In the genomic region with DNA sequence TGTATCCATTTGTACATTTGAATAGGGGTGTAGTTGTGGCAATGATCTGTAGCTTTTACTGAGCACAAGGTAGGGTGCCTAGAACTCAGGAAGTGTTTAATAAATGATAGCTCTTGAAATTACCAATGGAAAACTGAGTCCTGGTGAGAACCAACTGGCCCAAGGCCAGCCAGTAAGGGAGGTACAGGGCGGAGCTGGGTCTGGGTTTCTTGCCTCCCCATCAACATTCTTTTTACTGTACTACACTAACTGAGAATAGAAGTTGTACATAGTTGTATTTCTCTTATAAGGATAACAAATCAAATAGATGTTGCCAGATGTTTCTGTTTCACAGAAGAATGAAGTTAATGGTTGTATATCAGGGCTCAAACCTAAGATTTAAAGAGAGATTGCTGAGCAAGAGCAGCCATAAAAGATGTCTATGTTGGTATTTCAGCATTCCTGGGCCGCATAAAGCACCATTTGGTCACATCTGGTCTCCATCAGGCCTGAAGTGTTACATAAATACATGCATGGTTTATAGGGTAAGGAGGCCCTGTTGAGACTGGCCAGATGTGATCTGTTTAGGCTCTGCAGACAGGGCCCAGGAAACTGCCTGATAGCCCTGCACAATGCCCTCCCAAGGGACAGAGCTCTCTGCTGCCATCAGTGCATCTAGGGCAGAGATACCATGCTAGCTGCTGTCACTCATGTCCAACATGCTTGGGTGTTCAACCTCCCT, we compare ENCODE assay signal across 13 cellular contexts.
DNase-seq lines count a peak whose midpoint lies in the region; ATAC-seq and TF ChIP-seq lines count a peak whose summit lies in the region.
"Had no signal": no experiment of that assay in that cellular context is flagged by ENCODE, and none has a peak within 500 bp of the region (broad histone marks: within the 10 kb centered on the region; RNA-seq: fewer than 3 reads in every experiment).

No MANE protein-coding gene starts in this region.

- TF ChIP-seq POLR2A in gastroesophageal sphincter (IDR thresholded peaks at IDR 0.05) (no peak), sigmoid colon (IDR thresholded peaks at IDR 0.05) (no peak)

- CTCF ChIA-PET in Caco-2 (lab: Charles Lee), result no interaction called here

- H3K4me3 ChIP-seq in adipocyte (ENCODE audit: low read length), result no peak overlapping the region
- no peak overlapping the region for H3K4me3 ChIP-seq in gastroesophageal sphincter
- H3K4me3 ChIP-seq in sigmoid colon, result no peak overlapping the region
- H3K4me3 ChIP-seq in Caco-2 (ENCODE audit: low read depth, low read length), result no peak overlapping the region

- BruUV-seq in Caco-2 (replicated peaks; lab: Mats Ljungman, UMichigan), result no TSS peak

- no peaks in the 10 kb centered on the region for H3K27me3 ChIP-seq in adipocyte (replicated peaks; ENCODE audit: control insufficient read depth, insufficient read depth, low read length)
- H3K27me3 ChIP-seq in gastroesophageal sphincter, result no peaks in the 10 kb centered on the region
- H3K27me3 ChIP-seq in sigmoid colon, result no peaks in the 10 kb centered on the region
- no peaks in the 10 kb centered on the region for H3K27me3 ChIP-seq in Caco-2 (replicated peaks; ENCODE audit: control insufficient read depth, insufficient read depth, low read length)

- no peak overlapping the region for H3K9ac ChIP-seq in adipocyte (ENCODE audit: low read length)

- H3K36me3 Mint-ChIP-seq in Caco-2 (ENCODE audit: insufficient read depth, unreplicated experiment), result no peaks in the 10 kb centered on the region
- H3K36me3 Mint-ChIP-seq: activated CD4-positive, alpha-beta memory T cell treated with anti-CD3 and anti-CD28 coated beads for 36 hours had no signal

- no peaks in the 10 kb centered on the region for H3K9me3 ChIP-seq in adipocyte (ENCODE audit: control insufficient read depth, low read length)
- H3K9me3 ChIP-seq in gastroesophageal sphincter, result no peaks in the 10 kb centered on the region
- H3K9me3 ChIP-seq in sigmoid colon, result no peaks in the 10 kb centered on the region
- no peaks in the 10 kb centered on the region for H3K9me3 ChIP-seq in Caco-2

- no peaks in the 10 kb centered on the region for H3K27me3 Mint-ChIP-seq in Caco-2 (ENCODE audit: insufficient read depth, unreplicated experiment)

- TF ChIP-seq CTCF in gastroesophageal sphincter (IDR thresholded peaks at IDR 0.05), result no peak
- TF ChIP-seq CTCF in sigmoid colon (IDR thresholded peaks at IDR 0.05), result no peak
- TF ChIP-seq CTCF in Caco-2 (IDR thresholded peaks at IDR 0.05; ENCODE audit: insufficient read depth in 1 of 2, low read depth in 1 of 2, low read length in 1 of 2, severe bottlenecking in 1 of 2, unreplicated experiment in 1 of 2), result no peak

- no peak overlapping the region for H3K27ac Mint-ChIP-seq in Caco-2 (ENCODE audit: unreplicated experiment)
- H3K27ac Mint-ChIP-seq: activated CD4-positive, alpha-beta memory T cell treated with anti-CD3 and anti-CD28 coated beads for 36 hours; activated T-helper 2 cell treated with anti-CD3 and anti-CD28 coated beads, Interferon-gamma antibody, Interleukin-2, Interleukin-4, amounts not matched to agents 10 μg/mL and 5 μg/mL and 100 μg/mL, durations not matched to agents 14 hours and 24 hours and 36 hours had no signal

- TF ChIP-seq EP300 in gastroesophageal sphincter (IDR thresholded peaks at IDR 0.05), result no peak
- peak; percentile 94 to 99 (median 98) for TF ChIP-seq EP300 in sigmoid colon (IDR thresholded peaks at IDR 0.05)

- H3K9me3 Mint-ChIP-seq in Caco-2 (ENCODE audit: unreplicated experiment), result no peaks in the 10 kb centered on the region
- H3K9me3 Mint-ChIP-seq: activated CD4-positive, alpha-beta memory T cell treated with anti-CD3 and anti-CD28 coated beads for 36 hours; activated T-helper 2 cell treated with anti-CD3 and anti-CD28 coated beads, Interferon-gamma antibody, Interleukin-2, Interleukin-4, amounts not matched to agents 10 μg/mL and 5 μg/mL and 100 μg/mL, durations not matched to agents 14 hours and 24 hours and 36 hours had no signal

- H3K36me3 ChIP-seq in adipocyte (ENCODE audit: control insufficient read depth, insufficient read depth, low read length, severe bottlenecking) (no peaks in the 10 kb centered on the region), gastroesophageal sphincter (no peaks in the 10 kb centered on the region), sigmoid colon (no peaks in the 10 kb centered on the region), Caco-2 (ENCODE audit: control insufficient read depth, insufficient read depth, low read length) (no peaks in the 10 kb centered on the region)

- intact Hi-C loops in sigmoid colon (cut with DNase I) (loop anchor here (2.0 to 5.0 kb wide), 5 partner anchors 93 to 548 kb away; a partner anchor contains a TSS), Caco-2 (cut with micrococcal nuclease; ENCODE audit: unreplicated experiment) (no loop called here), posterior cingulate gyrus (cut with DNase I) (no loop called here)

- H3K4me1 ChIP-seq in adipocyte (ENCODE audit: control insufficient read depth, insufficient read depth, low read length) (peaks cover 69% of the 10 kb centered on the region), gastroesophageal sphincter (peaks cover 0 to 66% (median 46%) of the 10 kb centered on the region in 3 donors), sigmoid colon (peaks cover 2 to 77% (median 74%) of the 10 kb centered on the region in 4 donors), Caco-2 (no peaks in the 10 kb centered on the region)

- 19 to 33% methylated on average over 2 of the region's 2 CpGs for WGBS in gastroesophageal sphincter (ENCODE audit: low coverage in 1 of 2), 2 donors
- WGBS in sigmoid colon, 2 donors, result 70 to 77% methylated on average over 2 of the region's 2 CpGs

- H3K4me1 Mint-ChIP-seq in Caco-2 (ENCODE audit: low read depth, unreplicated experiment), result no peaks in the 10 kb centered on the region

- peak; percentile 85 for DNase-seq in EL
- peak; percentile 91 for DNase-seq in adipocyte (ENCODE audit: low read depth)
- DNase-seq in sigmoid colon, result peak; percentile 89
- no peak for DNase-seq in Caco-2
- no peak for DNase-seq in posterior cingulate gyrus
- DNase-seq in hypothalamus (lab: John Stamatoyannopoulos, UW), result no peak
- DNase-seq in DMS153 treated with DMSO at 0.1 percent for 48 hours (lab: John Stamatoyannopoulos, UW; ENCODE audit: unreplicated experiment), result no peak
- DNase-seq: activated CD4-positive, alpha-beta memory T cell treated with anti-CD3 and anti-CD28 coated beads for 36 hours; NCI-H187 treated with DMSO at 0.1 percent for 48 hours; NCI-H774; RPMI8226 had no signal

- H3K27ac ChIP-seq in gastroesophageal sphincter (peak overlapping the region in 3 of 4 donors; percentile 65 to 74 (median 70)), sigmoid colon (peak overlapping the region; percentile 10 to 75 (median 62))

- POLR2A ChIA-PET in Caco-2 (lab: Charles Lee), result no interaction called here

- H3K4me3 Mint-ChIP-seq in Caco-2 (ENCODE audit: unreplicated experiment), result no peak overlapping the region
- H3K4me3 Mint-ChIP-seq: activated CD4-positive, alpha-beta memory T cell treated with anti-CD3 and anti-CD28 coated beads for 36 hours had no signal

- ATAC-seq in gastroesophageal sphincter, result peak; percentile 25

Comparison
In these comparisons a context has a peak if more than half of its experiments do, and no peak if none do; other contexts are left out.
1. DNase-seq: peak in EL (single experiment), adipocyte (single experiment) and sigmoid colon (single experiment); none in Caco-2 (0 of 2), posterior cingulate gyrus (0 of 10), hypothalamus (0 of 51) and DMS153 treated with DMSO at 0.1 percent for 48 hours (single experiment).